ENCODE assay signal across 8 cellular contexts in the genomic region with DNA sequence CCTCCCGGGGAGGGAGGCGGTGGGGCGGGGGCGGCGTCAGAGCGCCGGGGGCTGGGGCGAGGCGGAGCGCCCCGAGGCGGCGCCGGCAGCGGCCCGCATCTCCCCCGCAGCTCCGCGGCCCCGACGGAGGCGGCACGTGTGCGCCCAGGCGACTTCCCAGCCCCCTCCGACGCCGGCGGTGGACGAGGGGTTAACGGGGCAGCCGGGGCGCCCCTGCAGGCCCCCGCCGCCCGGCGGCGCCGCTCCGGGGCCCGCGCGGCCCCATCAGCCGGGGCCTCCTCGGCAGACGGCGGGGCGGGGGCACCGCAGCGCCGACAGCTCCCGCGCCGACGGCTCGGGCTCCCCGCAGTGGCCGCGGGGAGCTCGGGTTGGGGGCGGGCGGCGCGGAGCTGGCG. TPM values are rescaled to one million over a fixed set of nuclear protein-coding genes. Genes with fewer than 3 reads are reported as not detected.
DNase-seq lines count a peak whose midpoint lies in the region; ATAC-seq and TF ChIP-seq lines count a peak whose summit lies in the region.
"Not testable (repeated sequence)": the region's sequence is repeated elsewhere in the genome, so short reads cannot be mapped to it uniquely, and the experiment has no call there.

No MANE protein-coding gene starts in this region.

- peaks cover 0 to 14% (median 9%) of the 10 kb centered on the region in 3 experiments; a peak in 3 of 7 replicates for H3K36me3 Mint-ChIP-seq in H9 (ENCODE audit: insufficient read depth in 1 of 3, low read depth in 3 of 3)
- H3K36me3 Mint-ChIP-seq in activated CD8-positive, alpha-beta T cell treated with anti-CD3 and anti-CD28 coated beads for 36 hours (ENCODE audit: low read depth), result not testable (repeated sequence)

- H3K79me1 ChIP-seq in H9 (ENCODE audit: insufficient read depth, low read depth, low read length, poor library complexity, severe bottlenecking), result not testable (repeated sequence)

- not testable (repeated sequence) for H4K20me1 ChIP-seq in H9 (ENCODE audit: control insufficient read depth, insufficient read depth, insufficient read length)

- H3T11ph ChIP-seq in H9 (ENCODE audit: low read length), result not testable (repeated sequence)

- H4K8ac ChIP-seq in H9 (replicated peaks; ENCODE audit: insufficient read length, low read depth, low read length), result not testable (repeated sequence)

- not testable (repeated sequence) for H3K27me3 ChIP-seq in H9 (ENCODE audit: insufficient read depth, low read length); neuron (ENCODE audit: insufficient read depth, low read length)

- H2AFZ ChIP-seq in H9 (ENCODE audit: low read length), result not testable (repeated sequence)
- peak overlapping the region; percentile 75 for H2AFZ ChIP-seq in neuron (ENCODE audit: low read depth, low read length)

- H3K36me3 ChIP-seq in neuron (ENCODE audit: insufficient read depth, low read length), result not testable (repeated sequence)

- H3K18ac ChIP-seq in H9 (ENCODE audit: insufficient read length, low read depth, low read length), result not testable (repeated sequence)

- H3K4me3 ChIP-seq in AG09309 (ENCODE audit: control insufficient read depth, low read depth, low read length) (peak overlapping the region; percentile 25), coronary artery (peak overlapping the region; percentile 79), iPS-11a (ENCODE audit: low read depth, low read length) (peak overlapping the region; percentile 62), neuron (ENCODE audit: low read length) (peak overlapping the region; percentile 55)

- not testable (repeated sequence) for H4K91ac ChIP-seq in H9 (ENCODE audit: insufficient read length, low read depth, low read length)

- H3K9ac ChIP-seq in H9 (ENCODE audit: extremely low read depth, insufficient read length, low read length), result not testable (repeated sequence)

- POLR2A ChIA-PET in activated CD8-positive, alpha-beta T cell treated with anti-CD3 and anti-CD28 coated beads for 36 hours (lab: Charles Lee), result interaction anchor here (1.1 kb wide), 1 partner anchor 12 kb away, joined by 3 read pairs; no protein-coding TSS in a partner anchor

- peak; percentile 12 for ATAC-seq in activated CD8-positive, alpha-beta T cell treated with anti-CD3 and anti-CD28 coated beads for 36 hours
- peak; percentile 19 for ATAC-seq in stimulated activated naive CD8-positive, alpha-beta T cell treated with anti-CD3 and anti-CD28 coated beads, Interleukin-15, amount 100 ng/mL, for 72 hours

- not testable (repeated sequence) for H2AK5ac ChIP-seq in H9 (ENCODE audit: insufficient read length, low read length)

- not testable (repeated sequence) for H2BK5ac ChIP-seq in H9 (ENCODE audit: insufficient read length, low read length)

- not testable (repeated sequence) for H4K5ac ChIP-seq in H9 (ENCODE audit: insufficient read length, low read depth, low read length)

- H3K27ac Mint-ChIP-seq in H9; activated CD8-positive, alpha-beta T cell treated with anti-CD3 and anti-CD28 coated beads for 36 hours; stimulated activated naive CD8-positive, alpha-beta T cell treated with anti-CD3 and anti-CD28 coated beads, Interleukin-15, amount 100 ng/mL, for 72 hours: not testable (repeated sequence)

- not testable (repeated sequence) for H2BK20ac ChIP-seq in H9 (ENCODE audit: low read depth, low read length, poor library complexity, severe bottlenecking)

- peaks cover 35 to 47% of the 10 kb centered on the region in 2 experiments for H3K4me1 Mint-ChIP-seq in H9
- H3K4me1 Mint-ChIP-seq in activated CD8-positive, alpha-beta T cell treated with anti-CD3 and anti-CD28 coated beads for 36 hours (ENCODE audit: low read depth), result peaks cover 33% of the 10 kb centered on the region
- H3K4me1 Mint-ChIP-seq in stimulated activated naive CD8-positive, alpha-beta T cell treated with anti-CD3 and anti-CD28 coated beads, Interleukin-15, amount 100 ng/mL, for 72 hours, result peaks cover 48% of the 10 kb centered on the region

- H3K27me3 Mint-ChIP-seq in H9 (ENCODE audit: low read depth), result not testable (repeated sequence)
- H3K27me3 Mint-ChIP-seq in activated CD8-positive, alpha-beta T cell treated with anti-CD3 and anti-CD28 coated beads for 36 hours, result peaks cover 25% of the 10 kb centered on the region
- peaks cover 53% of the 10 kb centered on the region for H3K27me3 Mint-ChIP-seq in stimulated activated naive CD8-positive, alpha-beta T cell treated with anti-CD3 and anti-CD28 coated beads, Interleukin-15, amount 100 ng/mL, for 72 hours

- no CpG with 5 or more reads among the region's 65 CpGs for WGBS in H9 (ENCODE audit: extremely low coverage, insufficient read length, low lambda C conversion rate)

- peak overlapping the region; percentile 78 to 85; a peak in 4 of 5 replicates for H3K4me3 Mint-ChIP-seq in H9
- peak overlapping the region; percentile 55 for H3K4me3 Mint-ChIP-seq in activated CD8-positive, alpha-beta T cell treated with anti-CD3 and anti-CD28 coated beads for 36 hours
- H3K4me3 Mint-ChIP-seq in stimulated activated naive CD8-positive, alpha-beta T cell treated with anti-CD3 and anti-CD28 coated beads, Interleukin-15, amount 100 ng/mL, for 72 hours, result peak overlapping the region; percentile 79 to 82

- H3K27ac ChIP-seq in H9 (ENCODE audit: insufficient read length, low read depth, low read length), result not testable (repeated sequence)
- H3K27ac ChIP-seq in coronary artery, result peak overlapping the region in 1 of 2 donors; percentile 76

- not testable (repeated sequence) for DNase-seq in AG09309 (ENCODE audit: low read depth); H9; activated CD8-positive, alpha-beta T cell treated with anti-CD3 and anti-CD28 coated beads for 36 hours; coronary artery (ENCODE audit: low spot score)
- DNase-seq in OCI-M1 (lab: John Stamatoyannopoulos, UW), result peak; percentile 68
- DNase-seq in stimulated activated naive CD8-positive, alpha-beta T cell treated with anti-CD3 and anti-CD28 coated beads, Interleukin-15, amount 100 ng/mL, for 72 hours, result peak in 1 of 2 donors; percentile 21

- not testable (repeated sequence) for H2BK12ac ChIP-seq in H9 (ENCODE audit: insufficient read length, low read depth, low read length)

- H2BK120ac ChIP-seq in H9 (ENCODE audit: low read depth, low read length, poor library complexity, severe bottlenecking), result not testable (repeated sequence)

- intact Hi-C loops in activated CD8-positive, alpha-beta T cell treated with anti-CD3 and anti-CD28 coated beads for 36 hours (cut with micrococcal nuclease), result not testable (repeated sequence)

- H3K4me2 ChIP-seq in H9 (ENCODE audit: insufficient read depth, insufficient read length, low read length), result not testable (repeated sequence)

- peaks cover 10% of the 10 kb centered on the region for H3K23me2 ChIP-seq in H9 (ENCODE audit: insufficient read length, low read depth, low read length, poor library complexity, severe bottlenecking)

- not testable (repeated sequence) for H3K9me3 ChIP-seq in H9 (ENCODE audit: control insufficient read depth, low read depth, low read length); neuron (ENCODE audit: low read length)

- H3K14ac ChIP-seq in H9 (ENCODE audit: insufficient read depth, low read length), result not testable (repeated sequence)

- not testable (repeated sequence) for H3K4me1 ChIP-seq in H9 (ENCODE audit: insufficient read depth, low read length); neuron (ENCODE audit: insufficient read depth, low read length)

- CTCF ChIA-PET in activated CD8-positive, alpha-beta T cell treated with anti-CD3 and anti-CD28 coated beads for 36 hours (lab: Charles Lee), result interaction anchor here (0.9 kb wide), 1 partner anchor 142 kb away, joined by 3 read pairs; no protein-coding TSS in a partner anchor

- H2BK15ac ChIP-seq in H9 (ENCODE audit: low read depth, low read length), result not testable (repeated sequence)

- H3K23ac ChIP-seq in H9 (ENCODE audit: insufficient read length, low read depth, low read length), result not testable (repeated sequence)

- peaks cover 31% of the 10 kb centered on the region; the same call in 1 of the 2 replicates for H3K79me2 ChIP-seq in H9 (ENCODE audit: insufficient read depth, low read length)

- not testable (repeated sequence) for H3K56ac ChIP-seq in H9 (ENCODE audit: insufficient read length, low read depth, low read length)

- H3K4ac ChIP-seq in H9 (ENCODE audit: low read depth, low read length), result not testable (repeated sequence)

- not testable (repeated sequence) for H3K9me3 Mint-ChIP-seq in H9; activated CD8-positive, alpha-beta T cell treated with anti-CD3 and anti-CD28 coated beads for 36 hours; stimulated activated naive CD8-positive, alpha-beta T cell treated with anti-CD3 and anti-CD28 coated beads, Interleukin-15, amount 100 ng/mL, for 72 hours

- TF ChIP-seq CTCF in AG09309 (IDR thresholded peaks at IDR 0.05; ENCODE audit: control insufficient read depth, insufficient read depth, low read depth, low read length, missing control alignments); H9 (conservative IDR thresholded peaks at IDR 0.05); activated CD8-positive, alpha-beta T cell treated with anti-CD3 and anti-CD28 coated beads for 36 hours (IDR thresholded peaks at IDR 0.05); coronary artery (IDR thresholded peaks at IDR 0.05): not testable (repeated sequence)

RNA-seq across cellular contexts. Expression of gene ADGRL1, which starts 0.3 kb away (rescaled TPM):
- total RNA-seq in H9 (2021), result 116 and 117 TPM in 2 replicates
- 10 to 100 TPM; 11.8 to 14.5 TPM for total RNA-seq in activated CD8-positive, alpha-beta T cell treated with anti-CD3 and anti-CD28 coated beads for 36 hours

Comparison
In these comparisons a context has a peak if more than half of its experiments do, and no peak if none do; other contexts are left out.
1. H3K4me3 ChIP-seq: peak in every context shown above with its lines; median percentile 79 in coronary artery; 62 in iPS-11a; 55 in neuron; 25 in AG09309.